Comparison of ENCODE assay signal across 1 cellular context in genomic region chr1:2575801-2576663, GRCh38.
A peak's percentile ranks its signal among the peaks of the same experiment; 100 is the strongest.
TF ChIP-seq lines count a peak whose summit lies in the region.

No MANE protein-coding gene starts in this region.

TF ChIP-seq in HepG2, 621 proteins besides CTCF, POLR2A, EP300 and RAD21 (continued from another document and continues in another):
- TF ChIP-seq ZHX2 (IDR thresholded peaks at IDR 0.05; ENCODE audit: low read depth) (peak; percentile 63; the same call in 1 of the 2 replicates), ZHX2 (CRISPR knock-in tag; IDR thresholded peaks at IDR 0.05; ENCODE audit: borderline replicate concordance) (no peak), SP1 (IDR thresholded peaks at IDR 0.05) (no peak), SP1 (CRISPR knock-in tag; IDR thresholded peaks at IDR 0.05) (no peak), ZNF747 (CRISPR knock-in tag; IDR thresholded peaks at IDR 0.05; ENCODE audit: borderline replicate concordance) (peak; percentile 69; the same call in 1 of the 2 replicates), HMG20A (CRISPR knock-in tag; IDR thresholded peaks at IDR 0.05; ENCODE audit: borderline replicate concordance) (peak; percentile 72; the same call in 1 of the 2 replicates), ARID4A (CRISPR knock-in tag; IDR thresholded peaks at IDR 0.05; ENCODE audit: borderline replicate concordance) (peak; percentile 55; the same call in 1 of the 2 replicates), ATF6 (CRISPR knock-in tag; conservative IDR thresholded peaks at IDR 0.05) (no peak), ZNF350 (CRISPR knock-in tag; IDR thresholded peaks at IDR 0.05; ENCODE audit: borderline replicate concordance, low read depth) (peak; percentile 80; the same call in 1 of the 2 replicates), ZNF7 (CRISPR knock-in tag; IDR thresholded peaks at IDR 0.05) (no peak), ZNF75D (CRISPR knock-in tag; IDR thresholded peaks at IDR 0.05; ENCODE audit: borderline replicate concordance) (no peak), MAX (IDR thresholded peaks at IDR 0.05) (peak; percentile 49; the same call in 1 of the 2 replicates), ZNF773 (CRISPR knock-in tag; IDR thresholded peaks at IDR 0.05; ENCODE audit: borderline replicate concordance) (no peak), FLYWCH1 (CRISPR knock-in tag; IDR thresholded peaks at IDR 0.05) (no peak), SP140L (CRISPR knock-in tag; IDR thresholded peaks at IDR 0.05; ENCODE audit: borderline replicate concordance) (no peak), SUZ12 (IDR thresholded peaks at IDR 0.05; ENCODE audit: low read depth, low read length) (no peak), ZC3H13 (CRISPR knock-in tag; IDR thresholded peaks at IDR 0.05) (peak; percentile 83; the same call in 1 of the 2 replicates), MED13 (CRISPR knock-in tag; IDR thresholded peaks at IDR 0.05) (0 out of 2 replicates have a peak, but pooled peaks have one; percentile 24), RBAK (CRISPR knock-in tag; IDR thresholded peaks at IDR 0.05) (no peak), ESRRA (CRISPR knock-in tag; IDR thresholded peaks at IDR 0.05; ENCODE audit: low read depth) (no peak), AHDC1 (CRISPR knock-in tag; IDR thresholded peaks at IDR 0.05; ENCODE audit: borderline replicate concordance) (peak; percentile 49; the same call in 1 of the 2 replicates), ELK4 (CRISPR knock-in tag; IDR thresholded peaks at IDR 0.05; ENCODE audit: borderline replicate concordance) (no peak), HIC2 (CRISPR knock-in tag; IDR thresholded peaks at IDR 0.05; ENCODE audit: low read depth) (peak; percentile 41; the same call in 1 of the 2 replicates), MXD1 (CRISPR knock-in tag; IDR thresholded peaks at IDR 0.05) (no peak), NFYC (CRISPR knock-in tag; IDR thresholded peaks at IDR 0.05) (no peak), SMC3 (IDR thresholded peaks at IDR 0.05; ENCODE audit: low read length) (no peak), SNAPC2 (CRISPR knock-in tag; IDR thresholded peaks at IDR 0.05) (no peak), DMTF1 (CRISPR knock-in tag; IDR thresholded peaks at IDR 0.05) (no peak), SAFB2 (CRISPR knock-in tag; IDR thresholded peaks at IDR 0.05; ENCODE audit: borderline replicate concordance, low read depth) (no peak), MIER3 (CRISPR knock-in tag; IDR thresholded peaks at IDR 0.05; ENCODE audit: borderline replicate concordance) (peak; percentile 72; the same call in 1 of the 2 replicates)
